Comparison of ENCODE assay signal across 1 cellular context in genomic region chr2:157221394-157221988, GRCh38.
A peak's percentile ranks its signal among the peaks of the same experiment; 100 is the strongest.
TF ChIP-seq lines count a peak whose summit lies in the region.

No MANE protein-coding gene starts in this region.

TF ChIP-seq in K562, 482 proteins besides CTCF, POLR2A, EP300 and RAD21 (continued from another document and continues in another):
- TF ChIP-seq MGA (IDR thresholded peaks at IDR 0.05) (peak; percentile 35; the same call in 1 of the 2 replicates), ATF2 (CRISPR knock-in tag; IDR thresholded peaks at IDR 0.05) (no peak), STAT5A (IDR thresholded peaks at IDR 0.05; ENCODE audit: borderline replicate concordance, low read length) (peak; percentile 98), MYC (IDR thresholded peaks at IDR 0.05; ENCODE audit: low read depth, low read length) (peak; percentile 15; the same call in 1 of the 2 replicates), MYC (CRISPR knock-in tag; IDR thresholded peaks at IDR 0.05; ENCODE audit: borderline replicate concordance, low read depth) (no peak), ZNF644 (tag; IDR thresholded peaks at IDR 0.05; ENCODE audit: low read depth) (peak; percentile 73), ERF (CRISPR knock-in tag; IDR thresholded peaks at IDR 0.05) (peak; percentile 48; the same call in 1 of the 2 replicates), ZFP36 (IDR thresholded peaks at IDR 0.05; ENCODE audit: low read depth, low read length, partially characterized antibody) (no peak), TAF9B (IDR thresholded peaks at IDR 0.05; ENCODE audit: partially characterized antibody) (peak; percentile 81), GABPA (tag; conservative IDR thresholded peaks at IDR 0.05; ENCODE audit: low read depth) (0 out of 2 replicates have a peak, but pooled peaks have one; percentile 33), TBP (optimal IDR thresholded peaks at IDR 0.05; ENCODE audit: low read depth, low read length) (peak; percentile 55), TCF15 (CRISPR knock-in tag; IDR thresholded peaks at IDR 0.05) (no peak), RBM25 (IDR thresholded peaks at IDR 0.05; ENCODE audit: low read depth, low read length, severe bottlenecking) (no peak), ZBTB9 (CRISPR knock-in tag; IDR thresholded peaks at IDR 0.05) (peak; percentile 58; the same call in 1 of the 2 replicates), NR4A1 (CRISPR knock-in tag; IDR thresholded peaks at IDR 0.05) (no peak), NR4A1 (tag; IDR thresholded peaks at IDR 0.05) (peak; percentile 86), TBL1XR1 (IDR thresholded peaks at IDR 0.05; ENCODE audit: low read length in 2 of 2) (peak in 1 of 2 experiments; percentile 91; a peak in 2 of 4 replicates), FOXA3 (CRISPR knock-in tag; conservative IDR thresholded peaks at IDR 0.05 in 1 of 2, IDR thresholded peaks at IDR 0.05 in 1 of 2) (peak; percentile 48 to 82; a peak in 2 of 4 replicates), SMAD3 (CRISPR knock-in tag; conservative IDR thresholded peaks at IDR 0.05) (peak; percentile 66; the same call in 1 of the 2 replicates), TFAP4 (CRISPR knock-in tag; IDR thresholded peaks at IDR 0.05; ENCODE audit: borderline replicate concordance) (peak; percentile 56; the same call in 1 of the 2 replicates), NFATC3 (IDR thresholded peaks at IDR 0.05) (peak; percentile 84; the same call in 1 of the 2 replicates), SP1 (CRISPR knock-in tag; IDR thresholded peaks at IDR 0.05) (peak; percentile 47; the same call in 1 of the 2 replicates), TRIM24 (IDR thresholded peaks at IDR 0.05) (peak; percentile 99), DPF2 (IDR thresholded peaks at IDR 0.05) (peak; percentile 98), PRMT5 (CRISPR knock-in tag; IDR thresholded peaks at IDR 0.05) (no peak), TAF1 (IDR thresholded peaks at IDR 0.05; ENCODE audit: control insufficient read depth, extremely low read depth, insufficient read depth, low read length, severe bottlenecking) (peak; percentile 55), ZNF830 (CRISPR knock-in tag; IDR thresholded peaks at IDR 0.05) (no peak), CSDE1 (IDR thresholded peaks at IDR 0.05) (0 out of 4 replicates have a peak, but pooled peaks of 1 of the 2 experiments have one; percentile 39), CXXC5 (CRISPR knock-in tag; IDR thresholded peaks at IDR 0.05) (peak; percentile 79), DIDO1 (tag; IDR thresholded peaks at IDR 0.05; ENCODE audit: low read depth) (no peak), ZBTB40 (IDR thresholded peaks at IDR 0.05) (no peak), ZBTB40 (CRISPR knock-in tag; IDR thresholded peaks at IDR 0.05) (no peak)
